ENCODE assay signal across 21 cellular contexts in the genomic region with DNA sequence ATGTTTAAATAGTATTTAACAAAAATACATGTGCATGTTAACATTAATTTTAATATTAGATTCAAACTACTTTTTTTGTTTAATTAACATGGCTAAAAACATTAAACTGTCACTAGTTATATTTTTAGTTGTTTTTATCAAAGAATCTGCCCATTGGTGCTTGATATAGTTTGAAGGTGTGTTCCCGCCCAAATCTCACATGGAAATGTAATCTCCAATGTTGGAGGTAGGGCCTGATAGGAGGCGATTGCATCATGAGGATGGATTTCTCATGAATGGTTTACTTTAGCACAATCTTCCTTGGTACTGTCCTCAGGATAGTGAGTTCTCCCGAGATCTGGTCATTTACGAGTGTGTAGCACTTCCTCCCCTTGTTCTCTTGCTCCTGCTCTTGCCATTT.
DNase-seq lines count a peak whose midpoint lies in the region; ATAC-seq, FAIRE-seq and TF ChIP-seq lines count a peak whose summit lies in the region.
"Had no signal": no experiment of that assay in that cellular context is flagged by ENCODE, and none has a peak within 500 bp of the region (broad histone marks: within the 10 kb centered on the region; RNA-seq: fewer than 3 reads in every experiment).

No MANE protein-coding gene starts in this region.

- H2BK120ac ChIP-seq in H1 (replicated peaks; ENCODE audit: low read depth, low read length) (no peak overlapping the region), trophoblast cell (ENCODE audit: insufficient read depth, low read length, poor library complexity) (no peak overlapping the region)

- H3K27ac ChIP-seq in HepG2 (ENCODE audit: extremely low read length, insufficient read depth, low read length) (no peak overlapping the region), right lobe of liver (no peak overlapping the region), H1 (ENCODE audit: low read depth, low read length) (no peak overlapping the region), trophoblast cell (ENCODE audit: low read depth, low read length) (no peak overlapping the region)
- H3K27ac ChIP-seq: 22Rv1; A549; BLaER1 treated with 17β-estradiol and CSF1 and Interleukin-3, amounts not matched to agents 10 nM and 100 nM; C4-2B had no signal

- H2BK12ac ChIP-seq in H1 (ENCODE audit: low read depth, low read length), result no peak overlapping the region
- H2BK12ac ChIP-seq in trophoblast cell (ENCODE audit: low read length), result no peak overlapping the region

- DNase-seq in HepG2 (ENCODE audit: low spot score) (no peak), right lobe of liver (no peak), H1 (ENCODE audit: low read depth in 1 of 2, low spot score in 2 of 2) (no peak), trophoblast cell (no peak), type B pancreatic cell (ENCODE audit: extremely low spot score, unreplicated experiment) (no peak)
- DNase-seq in activated T-cell treated with anti-CD3 and anti-CD28 coated beads, Interleukin-2, amount 50 U/mL, for 24 hours, result no peak
- DNase-seq: AML-193; Caco-2; Calu3; CD4-positive, alpha-beta T cell; CD8-positive, alpha-beta T cell; DMS79 treated with DMSO at 0.1 percent for 48 hours; GF-D8 had no signal

- ATAC-seq in HepG2 (no peak), right lobe of liver (no peak)
- ATAC-seq: A549; CD8-positive, alpha-beta T cell had no signal

- H3K36me3 Mint-ChIP-seq in type B pancreatic cell, result no peaks in the 10 kb centered on the region
- no peaks in the 10 kb centered on the region for H3K36me3 Mint-ChIP-seq in activated T-cell treated with anti-CD3 and anti-CD28 coated beads, Interleukin-2, amount 50 U/mL, for 24 hours (ENCODE audit: low read depth)
- H3K36me3 Mint-ChIP-seq: CD8-positive, alpha-beta T cell had no signal

- CTCF ChIA-PET in HepG2 (lab: Yijun Ruan, JAX; ENCODE audit: low intra/inter-chr PET ratio, low total read pairs) (no interaction called here), H1 (lab: Charles Lee; ENCODE audit: partially characterized antibody) (no interaction called here)

- intact Hi-C loops in HepG2 (cut with micrococcal nuclease; ENCODE audit: unreplicated experiment) (no loop called here), right lobe of liver (cut with DNase I) (no loop called here)

- H3K4me3 Mint-ChIP-seq in type B pancreatic cell, result no peak overlapping the region
- no peak overlapping the region for H3K4me3 Mint-ChIP-seq in activated T-cell treated with anti-CD3 and anti-CD28 coated beads, Interleukin-2, amount 50 U/mL, for 24 hours
- H3K4me3 Mint-ChIP-seq: B cell; CD4-positive, alpha-beta T cell; CD8-positive, alpha-beta T cell had no signal

- H4K91ac ChIP-seq in H1 (replicated peaks; ENCODE audit: insufficient read length, low read length), result no peak overlapping the region
- H4K91ac ChIP-seq in trophoblast cell (ENCODE audit: low read depth, low read length), result no peak overlapping the region

- H2AK5ac ChIP-seq in H1 (ENCODE audit: low read depth, low read length) (no peak overlapping the region), trophoblast cell (ENCODE audit: low read length) (no peak overlapping the region)

- no peak overlapping the region for H4K5ac ChIP-seq in H1 (ENCODE audit: insufficient read length, low read depth, low read length)

- no peak overlapping the region for H2BK15ac ChIP-seq in H1 (ENCODE audit: low read length)

- no peaks in the 10 kb centered on the region for H3K36me3 ChIP-seq in HepG2 (replicated peaks in 1 of 2; ENCODE audit: control insufficient read depth in 1 of 2, insufficient read depth in 2 of 2, low read length in 2 of 2)
- no peaks in the 10 kb centered on the region for H3K36me3 ChIP-seq in right lobe of liver
- no peaks in the 10 kb centered on the region; a peak in 1 of 8 replicates for H3K36me3 ChIP-seq in H1 (ENCODE audit: control insufficient read depth in 2 of 4, insufficient read depth in 4 of 4, low read length in 3 of 4)
- H3K36me3 ChIP-seq in trophoblast cell (ENCODE audit: control insufficient read depth in 1 of 2, insufficient read depth in 2 of 2, low read length in 2 of 2), result no peaks in the 10 kb centered on the region
- H3K36me3 ChIP-seq: BLaER1 treated with 17β-estradiol and CSF1 and Interleukin-3, amounts not matched to agents 10 nM and 100 nM had no signal

- no peak overlapping the region for H4K12ac ChIP-seq in trophoblast cell (ENCODE audit: low read depth, low read length)

- H3K23me2 ChIP-seq in H1 (ENCODE audit: low read depth, low read length), result no peaks in the 10 kb centered on the region

- H3K27me3 Mint-ChIP-seq in type B pancreatic cell, result no peaks in the 10 kb centered on the region
- no peaks in the 10 kb centered on the region for H3K27me3 Mint-ChIP-seq in activated T-cell treated with anti-CD3 and anti-CD28 coated beads, Interleukin-2, amount 50 U/mL, for 24 hours
- H3K27me3 Mint-ChIP-seq: B cell; CD4-positive, alpha-beta T cell had no signal

- no peak overlapping the region for H3K9ac ChIP-seq in HepG2 (ENCODE audit: insufficient read depth, low read depth, low read length)
- no peak overlapping the region for H3K9ac ChIP-seq in H1 (replicated peaks in 1 of 4; ENCODE audit: extremely low read depth in 1 of 4, low read depth in 3 of 4, low read length in 3 of 4)
- H3K9ac ChIP-seq in trophoblast cell (ENCODE audit: low read length), result no peak overlapping the region
- H3K9ac ChIP-seq: BLaER1 treated with 17β-estradiol and CSF1 and Interleukin-3, amounts not matched to agents 10 nM and 100 nM had no signal

- H3K4me3 ChIP-seq in HepG2 (replicated peaks in 1 of 3; ENCODE audit: insufficient read depth in 1 of 3, low read depth in 2 of 3, low read length in 3 of 3), result no peak overlapping the region
- H3K4me3 ChIP-seq in right lobe of liver, result no peak overlapping the region
- no peak overlapping the region for H3K4me3 ChIP-seq in H1 (ENCODE audit: extremely low read depth in 1 of 4, insufficient read depth in 2 of 4, low read depth in 3 of 4, low read length in 4 of 4)
- H3K4me3 ChIP-seq in trophoblast cell (ENCODE audit: low read depth, low read length), result no peak overlapping the region
- H3K4me3 ChIP-seq: A549; BLaER1 treated with 17β-estradiol and CSF1 and Interleukin-3, amounts not matched to agents 10 nM and 100 nM had no signal

- H2BK5ac ChIP-seq in H1 (ENCODE audit: low read depth, low read length) (no peak overlapping the region), trophoblast cell (ENCODE audit: low read depth, low read length, poor library complexity) (no peak overlapping the region)

- H2AFZ ChIP-seq in HepG2 (ENCODE audit: low read length) (peak overlapping the region; percentile 54), H1 (ENCODE audit: low read length) (peak overlapping the region; percentile 85; the same call in 1 of the 2 replicates), trophoblast cell (ENCODE audit: insufficient read depth, low read length, poor library complexity) (no peak overlapping the region)

- H3K4me1 Mint-ChIP-seq in type B pancreatic cell (ENCODE audit: unreplicated experiment), result no peaks in the 10 kb centered on the region
- no peaks in the 10 kb centered on the region for H3K4me1 Mint-ChIP-seq in activated T-cell treated with anti-CD3 and anti-CD28 coated beads, Interleukin-2, amount 50 U/mL, for 24 hours (ENCODE audit: low read depth)
- H3K4me1 Mint-ChIP-seq: B cell had no signal

- no peaks in the 10 kb centered on the region for H3K9me3 ChIP-seq in HepG2 (ENCODE audit: low read length)
- H3K9me3 ChIP-seq in right lobe of liver, result no peaks in the 10 kb centered on the region
- H3K9me3 ChIP-seq in H1 (ENCODE audit: insufficient read depth in 2 of 2, low read depth in 1 of 2, low read length in 1 of 2), result no peaks in the 10 kb centered on the region
- H3K9me3 ChIP-seq in trophoblast cell (ENCODE audit: insufficient read depth, low read depth, low read length), result no peaks in the 10 kb centered on the region
- H3K9me3 ChIP-seq: A549; BLaER1 treated with 17β-estradiol and CSF1 and Interleukin-3, amounts not matched to agents 10 nM and 100 nM; Caco-2 had no signal

- H3K56ac ChIP-seq in H1 (replicated peaks; ENCODE audit: insufficient read length, low read depth, low read length), result no peak overlapping the region

- no peak overlapping the region for H3K4ac ChIP-seq in H1 (replicated peaks; ENCODE audit: insufficient read length, low read depth, low read length)
- no peak overlapping the region for H3K4ac ChIP-seq in trophoblast cell (ENCODE audit: low read depth, low read length)

- no peak overlapping the region for H3K14ac ChIP-seq in H1 (ENCODE audit: insufficient read length)
- H3K14ac ChIP-seq in trophoblast cell (ENCODE audit: low read length), result no peak overlapping the region

- H3K79me2 ChIP-seq in HepG2 (ENCODE audit: insufficient read depth, low read length) (no peaks in the 10 kb centered on the region), H1 (ENCODE audit: control insufficient read depth in 1 of 2, insufficient read depth in 2 of 2, low read length in 2 of 2) (no peaks in the 10 kb centered on the region), trophoblast cell (ENCODE audit: control insufficient read depth, insufficient read depth, low read length, poor library complexity) (no peaks in the 10 kb centered on the region)

- H3K23ac ChIP-seq in H1 (ENCODE audit: insufficient read length) (no peak overlapping the region), trophoblast cell (ENCODE audit: low read length) (peak overlapping the region; percentile 40)

- POLR2A ChIA-PET in HepG2 (lab: Yijun Ruan, JAX), result no interaction called here
- POLR2A ChIA-PET in H1 (lab: Charles Lee; ENCODE audit: partially characterized antibody), result no interaction called here

- no peak overlapping the region for H3K27ac Mint-ChIP-seq in type B pancreatic cell
- no peak overlapping the region for H3K27ac Mint-ChIP-seq in activated T-cell treated with anti-CD3 and anti-CD28 coated beads, Interleukin-2, amount 50 U/mL, for 24 hours
- H3K27ac Mint-ChIP-seq: B cell; CD4-positive, alpha-beta T cell; CD8-positive, alpha-beta T cell had no signal

- H4K20me1 ChIP-seq in HepG2 (ENCODE audit: insufficient read depth, low read length) (no peaks in the 10 kb centered on the region), H1 (replicated peaks in 1 of 2; ENCODE audit: control insufficient read depth in 1 of 2, insufficient read depth in 2 of 2, low read length in 2 of 2) (no peaks in the 10 kb centered on the region)
- H4K20me1 ChIP-seq: BLaER1 treated with 17β-estradiol and CSF1 and Interleukin-3, amounts not matched to agents 10 nM and 100 nM had no signal

- no peak for TF ChIP-seq CTCF in HepG2 (CRISPR knock-in tag; IDR thresholded peaks at IDR 0.05)
- no peak for TF ChIP-seq CTCF in right lobe of liver (IDR thresholded peaks at IDR 0.05)
- no peak for TF ChIP-seq CTCF in H1 (IDR thresholded peaks at IDR 0.05; ENCODE audit: control extremely low read depth in 1 of 3, insufficient read depth in 1 of 3, low read depth in 1 of 3, low read length in 3 of 3)
- TF ChIP-seq CTCF in type B pancreatic cell (conservative IDR thresholded peaks at IDR 0.05), result no peak

- H3K27me3 ChIP-seq in HepG2 (ENCODE audit: control insufficient read depth in 1 of 2, insufficient read depth in 2 of 2, low read length in 2 of 2) (no peaks in the 10 kb centered on the region), right lobe of liver (no peaks in the 10 kb centered on the region), H1 (replicated peaks in 1 of 4; ENCODE audit: control insufficient read depth in 3 of 4, extremely low read depth in 1 of 4, insufficient read depth in 3 of 4, low read length in 3 of 4) (no peaks in the 10 kb centered on the region), trophoblast cell (ENCODE audit: insufficient read depth, low read length) (no peaks in the 10 kb centered on the region)
- H3K27me3 ChIP-seq: BLaER1 treated with 17β-estradiol and CSF1 and Interleukin-3, amounts not matched to agents 10 nM and 100 nM had no signal

- BruUV-seq in HepG2 (replicated peaks; lab: Mats Ljungman, UMichigan), result no TSS peak

- no peak overlapping the region for H3K18ac ChIP-seq in H1 (ENCODE audit: extremely low read depth, low read length)
- H3K18ac ChIP-seq in trophoblast cell (ENCODE audit: low read length), result no peak overlapping the region

- H4K8ac ChIP-seq in H1 (ENCODE audit: extremely low read depth, insufficient read depth, low read length) (no peak overlapping the region), trophoblast cell (ENCODE audit: low read depth, low read length) (no peak overlapping the region)

- TF ChIP-seq RAD21 in HepG2 (CRISPR knock-in tag; IDR thresholded peaks at IDR 0.05) (no peak), H1 (IDR thresholded peaks at IDR 0.05 in 1 of 2, conservative IDR thresholded peaks at IDR 0.05 in 1 of 2; ENCODE audit: low read depth in 2 of 2, low read length in 2 of 2) (no peak)

- H3K4me2 ChIP-seq in HepG2 (ENCODE audit: low read depth, low read length) (no peak overlapping the region), H1 (ENCODE audit: insufficient read depth in 1 of 2, low read depth in 2 of 2, low read length in 2 of 2) (no peak overlapping the region), trophoblast cell (ENCODE audit: low read length) (no peak overlapping the region)
- H3K4me2 ChIP-seq: A549; BLaER1 treated with 17β-estradiol and CSF1 and Interleukin-3, amounts not matched to agents 10 nM and 100 nM had no signal

- TF ChIP-seq EP300 in HepG2 (IDR thresholded peaks at IDR 0.05; ENCODE audit: low read depth in 2 of 2, low read length in 2 of 2) (no peak), HepG2 (CRISPR knock-in tag; IDR thresholded peaks at IDR 0.05; ENCODE audit: borderline replicate concordance) (no peak), H1 (IDR thresholded peaks at IDR 0.05; ENCODE audit: borderline replicate concordance in 1 of 2, low read depth in 2 of 2, low read length in 2 of 2) (no peak)

- FAIRE-seq in HepG2 (lab: Jason Lieb, UNC) (no peak), H1 (lab: Jason Lieb, UNC) (no peak)
- FAIRE-seq: A549, D721Med, GM12891, GM19239 had no signal

- H3K9me3 Mint-ChIP-seq in type B pancreatic cell, result peaks cover under 1% of the 10 kb centered on the region
- H3K9me3 Mint-ChIP-seq in activated T-cell treated with anti-CD3 and anti-CD28 coated beads, Interleukin-2, amount 50 U/mL, for 24 hours, result peaks cover 17% of the 10 kb centered on the region

- H2BK20ac ChIP-seq in H1 (ENCODE audit: low read length), result no peak overlapping the region

- no peaks in the 10 kb centered on the region for H3K4me1 ChIP-seq in HepG2 (ENCODE audit: insufficient read depth, low read length)
- no peaks in the 10 kb centered on the region for H3K4me1 ChIP-seq in right lobe of liver
- H3K4me1 ChIP-seq in H1 (replicated peaks in 1 of 4; ENCODE audit: control insufficient read depth in 3 of 4, insufficient read depth in 4 of 4, low read length in 3 of 4), result no peaks in the 10 kb centered on the region
- no peaks in the 10 kb centered on the region for H3K4me1 ChIP-seq in trophoblast cell (ENCODE audit: control insufficient read depth in 1 of 2, insufficient read depth in 2 of 2, low read length in 2 of 2)
- H3K4me1 ChIP-seq: BLaER1 treated with 17β-estradiol and CSF1 and Interleukin-3, amounts not matched to agents 10 nM and 100 nM; Caco-2 had no signal

- in situ Hi-C loops in HepG2 (cut with HindIII; ENCODE audit: extremely low pct_ligation_motif_present, low pct_unique_long_range_greater_than_20kb), result no loop called here

- WGBS in HepG2 (ENCODE audit: low lambda C conversion rate), result 0% methylated on average over 4 of the region's 4 CpGs
- WGBS in right lobe of liver (ENCODE audit: insufficient coverage, low coverage, low lambda C conversion rate, missing lambda C conversion rate), result 35% methylated on average over 3 of the region's 4 CpGs
- 90% methylated on average over 4 of the region's 4 CpGs; no CpG with 5 or more reads in 1 of the 2 experiments for WGBS in H1 (ENCODE audit: extremely low coverage in 1 of 2, insufficient coverage in 1 of 2, insufficient read length in 1 of 2, insufficient replicate concordance in 2 of 2, low coverage in 1 of 2, low lambda C conversion rate in 2 of 2, missing lambda C conversion rate in 1 of 2), 2 experiments
- WGBS in trophoblast cell (ENCODE audit: extremely low coverage, insufficient coverage, insufficient read length), result no CpG with 5 or more reads among the region's 4 CpGs

- H3K79me1 ChIP-seq in H1 (ENCODE audit: low read depth, low read length), result no peaks in the 10 kb centered on the region
- no peaks in the 10 kb centered on the region for H3K79me1 ChIP-seq in trophoblast cell (ENCODE audit: low read length)

- TF ChIP-seq POLR2A in HepG2 (IDR thresholded peaks at IDR 0.05; ENCODE audit: insufficient read depth in 1 of 2, low read depth in 2 of 2, low read length in 2 of 2) (no peak), right lobe of liver (IDR thresholded peaks at IDR 0.05) (no peak), H1 (IDR thresholded peaks at IDR 0.05; ENCODE audit: control extremely low read depth in 1 of 2, low read depth in 2 of 2, low read length in 2 of 2) (no peak)
